Comparison of ENCODE assay signal across 24 cellular contexts in the genomic region with DNA sequence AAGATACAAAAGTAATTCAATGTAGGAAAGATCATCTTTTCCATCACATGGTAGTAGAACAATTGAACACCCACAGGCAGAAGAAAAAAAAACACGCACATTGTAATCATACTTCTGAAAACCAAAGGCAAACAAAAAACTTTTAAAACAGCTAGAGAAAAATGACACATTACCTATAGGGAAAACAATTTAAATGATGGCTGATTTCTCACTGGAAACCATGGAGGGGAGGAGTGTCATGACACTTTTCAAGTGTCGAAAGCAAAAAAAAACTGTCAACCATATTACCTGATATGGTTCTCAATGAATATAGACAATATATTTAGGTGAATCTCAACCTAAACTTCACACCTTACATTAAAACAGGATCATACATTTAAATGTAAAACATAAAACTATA. TPM values are rescaled to one million over a fixed set of nuclear protein-coding genes. Genes with fewer than 3 reads are reported as not detected.
DNase-seq lines count a peak whose midpoint lies in the region; ATAC-seq and TF ChIP-seq lines count a peak whose summit lies in the region.
"Had no signal": no experiment of that assay in that cellular context is flagged by ENCODE, and none has a peak within 500 bp of the region (broad histone marks: within the 10 kb centered on the region; RNA-seq: fewer than 3 reads in every experiment).

No MANE protein-coding gene starts in this region.

- no peaks in the 10 kb centered on the region for H3K27me3 Mint-ChIP-seq in activated naive CD4-positive, alpha-beta T cell treated with anti-CD3 and anti-CD28 coated beads for 36 hours (ENCODE audit: low read depth)
- H3K27me3 Mint-ChIP-seq in activated naive CD8-positive, alpha-beta T cell treated with anti-CD3 and anti-CD28 coated beads, Interleukin-2, amount 50 U/mL, for 24 hours = no peaks in the 10 kb centered on the region
- H3K27me3 Mint-ChIP-seq in stimulated activated memory B cell treated with anti-CD40 and anti-IgM and Interleukin-4, amounts not matched to agents 10 μg/mL and 1 μg/mL and 100 μg/mL, for 72 hours = no peaks in the 10 kb centered on the region
- H3K27me3 Mint-ChIP-seq in GM23338 (ENCODE audit: insufficient read depth, low read depth, poor library complexity) = no peaks in the 10 kb centered on the region

- intact Hi-C loops in activated naive CD4-positive, alpha-beta T cell treated with anti-CD3 and anti-CD28 coated beads for 36 hours (cut with micrococcal nuclease) = loop anchor here (2.0 kb wide), 1 partner anchor 59 kb away; a partner anchor contains a TSS
- intact Hi-C loops in esophagus squamous epithelium (cut with DNase I) = no loop called here

- CTCF ChIA-PET in activated naive CD4-positive, alpha-beta T cell treated with anti-CD3 and anti-CD28 coated beads for 36 hours (lab: Charles Lee) = interaction anchor here (0.9 to 5.2 kb wide), 7 partner anchors 12 to 98 kb away, joined by 3 to 36 read pairs (median 3); no protein-coding TSS in a partner anchor
- CTCF ChIA-PET in RWPE1 (lab: Yijun Ruan, JAX) = interaction anchor here (0.6 kb wide), 2 partner anchors 9 to 29 kb away, joined by 3 to 4 read pairs; no protein-coding TSS in a partner anchor

- H3K9me3 Mint-ChIP-seq in activated naive CD4-positive, alpha-beta T cell treated with anti-CD3 and anti-CD28 coated beads for 36 hours = peaks cover 27% of the 10 kb centered on the region
- peaks cover 36% of the 10 kb centered on the region for H3K9me3 Mint-ChIP-seq in activated naive CD8-positive, alpha-beta T cell treated with anti-CD3 and anti-CD28 coated beads, Interleukin-2, amount 50 U/mL, for 24 hours
- peaks cover 3% of the 10 kb centered on the region for H3K9me3 Mint-ChIP-seq in stimulated activated memory B cell treated with anti-CD40 and anti-IgM and Interleukin-4, amounts not matched to agents 10 μg/mL and 1 μg/mL and 100 μg/mL, for 72 hours
- peaks cover 17% of the 10 kb centered on the region for H3K9me3 Mint-ChIP-seq in GM23338

- H3K4me3 ChIP-seq in OCI-LY3 (ENCODE audit: low read length) = peak overlapping the region; percentile 81; the same call in 1 of the 2 replicates
- H3K4me3 ChIP-seq in esophagus squamous epithelium = no peak overlapping the region
- no peak overlapping the region for H3K4me3 ChIP-seq in GM23338
- H3K4me3 ChIP-seq: testis had no signal

- no peaks in the 10 kb centered on the region for H3K27me3 ChIP-seq in OCI-LY3 (ENCODE audit: low read depth, low read length)
- H3K27me3 ChIP-seq in esophagus squamous epithelium = no peaks in the 10 kb centered on the region
- no peaks in the 10 kb centered on the region for H3K27me3 ChIP-seq in GM23338 (ENCODE audit: insufficient read depth)
- H3K27me3 ChIP-seq: BLaER1 treated with 17β-estradiol and CSF1 and Interleukin-3, amounts not matched to agents 10 nM and 100 nM; spleen; testis had no signal

- H3K4me3 Mint-ChIP-seq in activated naive CD4-positive, alpha-beta T cell treated with anti-CD3 and anti-CD28 coated beads for 36 hours = peak overlapping the region; percentile 88
- peak overlapping the region; percentile 89 for H3K4me3 Mint-ChIP-seq in activated naive CD8-positive, alpha-beta T cell treated with anti-CD3 and anti-CD28 coated beads, Interleukin-2, amount 50 U/mL, for 24 hours
- peak overlapping the region; percentile 90 for H3K4me3 Mint-ChIP-seq in stimulated activated memory B cell treated with anti-CD40 and anti-IgM and Interleukin-4, amounts not matched to agents 10 μg/mL and 1 μg/mL and 100 μg/mL, for 72 hours
- no peak overlapping the region for H3K4me3 Mint-ChIP-seq in GM23338

- H2AFZ ChIP-seq in OCI-LY3 (ENCODE audit: low read depth, low read length) (no peak overlapping the region), GM23338 (no peak overlapping the region)

- H3K4me2 ChIP-seq in OCI-LY3 (ENCODE audit: low read length) = peak overlapping the region; percentile 85; the same call in 1 of the 2 replicates
- H3K4me2 ChIP-seq in GM23338 = no peak overlapping the region

- TF ChIP-seq CTCF in OCI-LY3 (IDR thresholded peaks at IDR 0.05; ENCODE audit: low read depth, low read length) (no peak), esophagus squamous epithelium (IDR thresholded peaks at IDR 0.05) (no peak), GM23338 (conservative IDR thresholded peaks at IDR 0.05; ENCODE audit: low read depth in 2 of 2) (no peak), RWPE1 (conservative IDR thresholded peaks at IDR 0.05; ENCODE audit: low read depth) (no peak)

- POLR2A ChIA-PET in RWPE1 (lab: Yijun Ruan, JAX; ENCODE audit: low non-redundant PET) = no interaction called here

- H3K79me2 ChIP-seq in OCI-LY3 (ENCODE audit: low read length) (peaks cover 42% of the 10 kb centered on the region), GM23338 (replicated peaks; ENCODE audit: insufficient read depth) (no peaks in the 10 kb centered on the region)

- DNase-seq in activated naive CD4-positive, alpha-beta T cell treated with anti-CD3 and anti-CD28 coated beads for 36 hours = no peak
- DNase-seq in activated naive CD4-positive, alpha-beta T cell (lab: John Stamatoyannopoulos, UW) = no peak
- DNase-seq in activated naive CD8-positive, alpha-beta T cell treated with anti-CD3 and anti-CD28 coated beads, Interleukin-2, amount 50 U/mL, for 24 hours = no peak
- DNase-seq in esophagus squamous epithelium (lab: John Stamatoyannopoulos, UW) = no peak
- no peak for DNase-seq in GM23338 (ENCODE audit: low spot score)
- no peak for DNase-seq in RWPE1 (ENCODE audit: low spot score)
- DNase-seq: aorta; cortex of kidney; DND-41; foreskin melanocyte; GOT3; left cardiac atrium; NCI-H1417 treated with DMSO at 0.1 percent for 48 hours; NCI-H2081 treated with DMSO at 0.1 percent for 48 hours; NCI-H345; NCI-H774; right cardiac atrium; spleen; stimulated activated CD4-positive, alpha-beta T cell treated with anti-CD3 and anti-CD28 coated beads, Interleukin-2, amount 100 ng/mL, for 48 hours; testis had no signal

- peaks cover 87% of the 10 kb centered on the region for H3K4me1 Mint-ChIP-seq in activated naive CD4-positive, alpha-beta T cell treated with anti-CD3 and anti-CD28 coated beads for 36 hours (ENCODE audit: low read depth)
- peaks cover 83% of the 10 kb centered on the region for H3K4me1 Mint-ChIP-seq in activated naive CD8-positive, alpha-beta T cell treated with anti-CD3 and anti-CD28 coated beads, Interleukin-2, amount 50 U/mL, for 24 hours
- peaks cover 58% of the 10 kb centered on the region for H3K4me1 Mint-ChIP-seq in stimulated activated memory B cell treated with anti-CD40 and anti-IgM and Interleukin-4, amounts not matched to agents 10 μg/mL and 1 μg/mL and 100 μg/mL, for 72 hours
- no peaks in the 10 kb centered on the region; the same call in 1 of the 3 replicates for H3K4me1 Mint-ChIP-seq in GM23338

- H4K20me1 ChIP-seq in OCI-LY3 (ENCODE audit: insufficient read depth, low read length) (peaks cover 3% of the 10 kb centered on the region; the same call in 1 of the 2 replicates), GM23338 (replicated peaks; ENCODE audit: insufficient read depth) (no peaks in the 10 kb centered on the region)
- H4K20me1 ChIP-seq: BLaER1 treated with 17β-estradiol and CSF1 and Interleukin-3, amounts not matched to agents 10 nM and 100 nM had no signal

- H3K36me3 ChIP-seq in OCI-LY3 (replicated peaks; ENCODE audit: low read depth, low read length) = peaks cover 53% of the 10 kb centered on the region
- no peaks in the 10 kb centered on the region for H3K36me3 ChIP-seq in esophagus squamous epithelium
- no peaks in the 10 kb centered on the region for H3K36me3 ChIP-seq in GM23338 (ENCODE audit: insufficient read depth)
- H3K36me3 ChIP-seq: BLaER1 treated with 17β-estradiol and CSF1 and Interleukin-3, amounts not matched to agents 10 nM and 100 nM; spleen had no signal

- WGBS in esophagus squamous epithelium, 2 donors = 62 to 81% methylated on average over 2 of the region's 2 CpGs

- H3K4me1 ChIP-seq in OCI-LY3 (ENCODE audit: low read length) (peaks cover 58% of the 10 kb centered on the region), esophagus squamous epithelium (peaks cover 0 to 11% (median 0%) of the 10 kb centered on the region in 3 donors), GM23338 (ENCODE audit: insufficient read depth) (no peaks in the 10 kb centered on the region)
- H3K4me1 ChIP-seq: testis had no signal

- peaks cover 63% of the 10 kb centered on the region for H3K36me3 Mint-ChIP-seq in activated naive CD4-positive, alpha-beta T cell treated with anti-CD3 and anti-CD28 coated beads for 36 hours (ENCODE audit: low read depth)
- peaks cover 72% of the 10 kb centered on the region for H3K36me3 Mint-ChIP-seq in activated naive CD8-positive, alpha-beta T cell treated with anti-CD3 and anti-CD28 coated beads, Interleukin-2, amount 50 U/mL, for 24 hours (ENCODE audit: low read depth)
- peaks cover 48% of the 10 kb centered on the region for H3K36me3 Mint-ChIP-seq in stimulated activated memory B cell treated with anti-CD40 and anti-IgM and Interleukin-4, amounts not matched to agents 10 μg/mL and 1 μg/mL and 100 μg/mL, for 72 hours
- peaks cover 8% of the 10 kb centered on the region; the same call in 2 of the 3 replicates for H3K36me3 Mint-ChIP-seq in GM23338 (ENCODE audit: low read depth)

- H3K9me3 ChIP-seq in OCI-LY3 (ENCODE audit: insufficient read depth, low read length) (peaks cover 37% of the 10 kb centered on the region), esophagus squamous epithelium (no peaks in the 10 kb centered on the region)
- H3K9me3 ChIP-seq: testis had no signal

- peak overlapping the region; percentile 94 for H3K27ac Mint-ChIP-seq in activated naive CD4-positive, alpha-beta T cell treated with anti-CD3 and anti-CD28 coated beads for 36 hours
- H3K27ac Mint-ChIP-seq in activated naive CD8-positive, alpha-beta T cell treated with anti-CD3 and anti-CD28 coated beads, Interleukin-2, amount 50 U/mL, for 24 hours = peak overlapping the region; percentile 87
- peak overlapping the region; percentile 92 for H3K27ac Mint-ChIP-seq in stimulated activated memory B cell treated with anti-CD40 and anti-IgM and Interleukin-4, amounts not matched to agents 10 μg/mL and 1 μg/mL and 100 μg/mL, for 72 hours
- no peak overlapping the region for H3K27ac Mint-ChIP-seq in GM23338

- TF ChIP-seq POLR2A in esophagus squamous epithelium (IDR thresholded peaks at IDR 0.05) = no peak

- peaks cover 3% of the 10 kb centered on the region; the same call in 1 of the 2 replicates for H3K9me2 ChIP-seq in GM23338 (ENCODE audit: insufficient read depth)

- no peak for ATAC-seq in activated naive CD8-positive, alpha-beta T cell treated with anti-CD3 and anti-CD28 coated beads, Interleukin-2, amount 50 U/mL, for 24 hours
- ATAC-seq in stimulated activated memory B cell treated with anti-CD40 and anti-IgM and Interleukin-4, amounts not matched to agents 10 μg/mL and 1 μg/mL and 100 μg/mL, for 72 hours = no peak
- no peak for ATAC-seq in GM23338
- ATAC-seq: right cardiac atrium had no signal

- peak overlapping the region; percentile 83 for H3K27ac ChIP-seq in OCI-LY3 (ENCODE audit: low read length)
- H3K27ac ChIP-seq in esophagus squamous epithelium = no peak overlapping the region
- H3K27ac ChIP-seq in GM23338 (ENCODE audit: low read depth) = no peak overlapping the region
- H3K27ac ChIP-seq in RWPE1 = no peak overlapping the region
- H3K27ac ChIP-seq: HL-60, testis had no signal

- no peaks in the 10 kb centered on the region for H3F3A ChIP-seq in GM23338 (replicated peaks; ENCODE audit: low read depth)

- peak overlapping the region; percentile 87; the same call in 1 of the 2 replicates for H3K9ac ChIP-seq in OCI-LY3 (ENCODE audit: low read length)
- H3K9ac ChIP-seq: BLaER1 treated with 17β-estradiol and CSF1 and Interleukin-3, amounts not matched to agents 10 nM and 100 nM had no signal

RNA-seq across cellular contexts. Expression of a gene that starts 0.8 kb away (rescaled TPM):
- 10 to 100 TPM; 79.9 to 82.2 TPM for total RNA-seq in activated naive CD4-positive, alpha-beta T cell treated with anti-CD3 and anti-CD28 coated beads for 36 hours
- 1 to 10 TPM; 1.8 to 3.2 (median 2.3) TPM for total RNA-seq in esophagus squamous epithelium
- total RNA-seq in GM23338 (2014; rRNA removed; shearing (Covaris generic)) = not detected in 2 replicates
- polyA plus RNA-seq in GM23338 (2016; fragmentation: Nextera tagmentation; extraction: Ambion mirVana) = 0.11 and 0.14 TPM in 2 replicates

RNA-seq across cellular contexts. Expression of a gene that starts 26.6 kb away (rescaled TPM):
- total RNA-seq in activated naive CD4-positive, alpha-beta T cell treated with anti-CD3 and anti-CD28 coated beads for 36 hours = 100 to 1,000 TPM; 338 to 340 TPM
- total RNA-seq in esophagus squamous epithelium = 10 to 100 TPM in 1 of 4 donors, 1 to 10 TPM in 3; 1.1 to 13.7 (median 5.3) TPM
- total RNA-seq in GM23338 (2014; rRNA removed; shearing (Covaris generic)) = 0.45 TPM in 1 of 2 replicates, not detected in the other
- 0.34 and 0.43 TPM in 2 replicates for polyA plus RNA-seq in GM23338 (2016; fragmentation: Nextera tagmentation; extraction: Ambion mirVana)

RNA-seq across cellular contexts. Expression of a gene that starts 57.7 kb away (rescaled TPM):
- total RNA-seq in activated naive CD4-positive, alpha-beta T cell treated with anti-CD3 and anti-CD28 coated beads for 36 hours = 10 to 100 TPM; 19.5 to 19.6 TPM
- total RNA-seq in esophagus squamous epithelium = 1 to 10 TPM in 1 of 4 donors, under 1 TPM in 3; 0.26 to 3.2 (median 0.60) TPM
- not detected in 2 replicates for total RNA-seq in GM23338 (2014; rRNA removed; shearing (Covaris generic))
- not detected in 2 replicates for polyA plus RNA-seq in GM23338 (2016; fragmentation: Nextera tagmentation; extraction: Ambion mirVana)

Comparison
In these comparisons a context has a peak if more than half of its experiments do, and no peak if none do; other contexts are left out.
1. RNA of a gene that starts 0.8 kb away (total RNA-seq): 79.9 to 82.2 TPM in activated naive CD4-positive, alpha-beta T cell treated with anti-CD3 and anti-CD28 coated beads for 36 hours; 1.8 to 3.2 TPM in esophagus squamous epithelium and not detected in GM23338; every median in the first group is over 10 times any median in the second.
2. RNA of a gene that starts 26.6 kb away (total RNA-seq): 338 to 340 TPM in activated naive CD4-positive, alpha-beta T cell treated with anti-CD3 and anti-CD28 coated beads for 36 hours; 1.1 to 13.7 TPM in esophagus squamous epithelium and 0.45 TPM in GM23338; every median in the first group is over 10 times any median in the second.
3. RNA of a gene that starts 57.7 kb away (total RNA-seq): 19.5 to 19.6 TPM in activated naive CD4-positive, alpha-beta T cell treated with anti-CD3 and anti-CD28 coated beads for 36 hours; 0.26 to 3.2 TPM in esophagus squamous epithelium and not detected in GM23338; every median in the first group is over 4 times any median in the second.